In genomic region chr17:79569996-79570395, GRCh38 we compare ENCODE assay signal across 3 cellular contexts. TPM values are rescaled to one million over a fixed set of nuclear protein-coding genes. Genes with fewer than 3 reads are reported as not detected.
"Had no signal": no experiment of that assay in that cellular context is flagged by ENCODE, and none has a peak within 500 bp of the region (broad histone marks: within the 10 kb centered on the region; RNA-seq: fewer than 3 reads in every experiment).

No MANE protein-coding gene starts in this region.

RNA-seq across cellular contexts. Expression of gene RBFOX3, which starts 40.9 kb away (rescaled TPM):
- total RNA-seq: LHCN-M2, M059J, MCF 10A had no signal
